In genomic region chr2:120240901-120241429, GRCh38 we compare ENCODE assay signal across 22 cellular contexts.
"Had no signal": no experiment of that assay in that cellular context is flagged by ENCODE, and none has a peak within 500 bp of the region (broad histone marks: within the 10 kb centered on the region; RNA-seq: fewer than 3 reads in every experiment).

No MANE protein-coding gene starts in this region.

- H3K4me3 Mint-ChIP-seq: activated CD4-positive, alpha-beta memory T cell treated with anti-CD3 and anti-CD28 coated beads, Interleukin-2, amount 10 ng/mL, durations not matched to agents 7 days and 5 days; activated naive CD4-positive, alpha-beta T cell treated with anti-CD3 and anti-CD28 coated beads for 36 hours; activated naive CD8-positive, alpha-beta T cell treated with anti-CD3 and anti-CD28 coated beads, Interleukin-2, amount 50 U/mL, for 24 hours; activated T-cell treated with anti-CD3 and anti-CD28 coated beads, Interleukin-2, amount 50 U/mL, for 24 hours; central memory CD8-positive, alpha-beta T cell; immature natural killer cell; naive thymus-derived CD4-positive, alpha-beta T cell; stimulated activated naive CD8-positive, alpha-beta T cell treated with anti-CD3 and anti-CD28 coated beads, Interleukin-15, Interleukin-2, amounts not matched to agents 100 ng/mL and 50 ng/mL, for 24 hours; T-helper 17 cell had no signal

- H3K36me3 ChIP-seq: brain microvascular endothelial cell, suprapubic skin, transverse colon, vagina, WERI-Rb-1 had no signal

- H3K27me3 Mint-ChIP-seq: activated CD4-positive, alpha-beta memory T cell treated with anti-CD3 and anti-CD28 coated beads, Interleukin-2, amount 10 ng/mL, durations not matched to agents 7 days and 5 days; activated naive CD8-positive, alpha-beta T cell treated with anti-CD3 and anti-CD28 coated beads, Interleukin-2, amount 50 U/mL, for 24 hours; activated T-cell treated with anti-CD3 and anti-CD28 coated beads, Interleukin-2, amount 50 U/mL, for 24 hours; central memory CD8-positive, alpha-beta T cell; stimulated activated naive CD8-positive, alpha-beta T cell treated with anti-CD3 and anti-CD28 coated beads, Interleukin-15, Interleukin-2, amounts not matched to agents 100 ng/mL and 50 ng/mL, for 24 hours had no signal

- ATAC-seq: activated naive CD8-positive, alpha-beta T cell treated with anti-CD3 and anti-CD28 coated beads, Interleukin-2, amount 50 U/mL, for 24 hours; naive thymus-derived CD4-positive, alpha-beta T cell; T-helper 17 cell had no signal

- H3K4me1 Mint-ChIP-seq: central memory CD8-positive, alpha-beta T cell; immature natural killer cell had no signal

- H3K9me3 ChIP-seq: suprapubic skin, transverse colon, vagina had no signal

- H3K4me3 ChIP-seq: coronary artery, suprapubic skin, transverse colon, vagina had no signal

- H3K9me3 Mint-ChIP-seq: activated T-cell treated with anti-CD3 and anti-CD28 coated beads, Interleukin-2, amount 50 U/mL, for 24 hours; central memory CD8-positive, alpha-beta T cell had no signal

- H3K27me3 ChIP-seq: brain microvascular endothelial cell, suprapubic skin, transverse colon, vagina had no signal

- DNase-seq: activated CD4-positive, alpha-beta memory T cell treated with anti-CD3 and anti-CD28 coated beads, Interleukin-2, amount 10 ng/mL, durations not matched to agents 7 days and 5 days; activated CD4-positive, alpha-beta T cell treated with anti-CD3 and anti-CD28 coated beads for 1 hour; activated naive CD4-positive, alpha-beta T cell treated with anti-CD3 and anti-CD28 coated beads for 36 hours; activated naive CD8-positive, alpha-beta T cell treated with anti-CD3 and anti-CD28 coated beads, Interleukin-2, amount 50 U/mL, for 24 hours; activated T-cell treated with anti-CD3 and anti-CD28 coated beads, Interleukin-2, amount 50 U/mL, for 24 hours; aorta; brain microvascular endothelial cell; head of caudate nucleus; immature natural killer cell; kidney glomerular epithelial cell; mesendoderm; naive thymus-derived CD4-positive, alpha-beta T cell; retina; T-helper 17 cell; transverse colon; WERI-Rb-1 had no signal

- H3K27ac Mint-ChIP-seq: activated CD4-positive, alpha-beta memory T cell treated with anti-CD3 and anti-CD28 coated beads, Interleukin-2, amount 10 ng/mL, durations not matched to agents 7 days and 5 days; activated naive CD4-positive, alpha-beta T cell treated with anti-CD3 and anti-CD28 coated beads for 36 hours; activated T-cell treated with anti-CD3 and anti-CD28 coated beads, Interleukin-2, amount 50 U/mL, for 24 hours; activated T-helper 2 cell treated with anti-CD3 and anti-CD28 coated beads, Interferon-gamma antibody, Interleukin-2, Interleukin-4, amounts not matched to agents 10 μg/mL and 5 μg/mL and 100 μg/mL, durations not matched to agents 14 hours and 24 hours and 36 hours; T-helper 17 cell had no signal

- H3K27ac ChIP-seq: brain microvascular endothelial cell, coronary artery, suprapubic skin, transverse colon, vagina, WERI-Rb-1 had no signal
